16 cellular contexts compared by ENCODE assay signal in genomic region chr10:94281654-94282053, GRCh38.
DNase-seq lines count a peak whose midpoint lies in the region; TF ChIP-seq lines count a peak whose summit lies in the region.
"Had no signal": no experiment of that assay in that cellular context is flagged by ENCODE, and none has a peak within 500 bp of the region (broad histone marks: within the 10 kb centered on the region; RNA-seq: fewer than 3 reads in every experiment).

No MANE protein-coding gene starts in this region.

- CTCF ChIA-PET in RWPE1 (lab: Yijun Ruan, JAX), result interaction anchor here (1.0 kb wide), 1 partner anchor 162 kb away, joined by 4 read pairs; no protein-coding TSS in a partner anchor
- CTCF ChIA-PET in activated CD4-positive, alpha-beta memory T cell treated with anti-CD3 and anti-CD28 coated beads, Interleukin-2, amount 10 ng/mL, durations not matched to agents 7 days and 5 days (lab: Charles Lee), result interaction anchor here (0.7 to 3.6 kb wide), 3 partner anchors 26 to 162 kb away, joined by 3 to 29 read pairs (median 5); no protein-coding TSS in a partner anchor

- H3K4me3 ChIP-seq in epithelial cell of esophagus (ENCODE audit: low read length), result no peak overlapping the region
- no peak overlapping the region for H3K4me3 ChIP-seq in neural cell (ENCODE audit: low read length)
- H3K4me3 ChIP-seq: BLaER1, GM12878 had no signal

- no peaks in the 10 kb centered on the region for H3K9me3 Mint-ChIP-seq in activated CD4-positive, alpha-beta memory T cell treated with anti-CD3 and anti-CD28 coated beads, Interleukin-2, amount 10 ng/mL, durations not matched to agents 7 days and 5 days
- H3K9me3 Mint-ChIP-seq: CD14-positive monocyte; CD4-positive, alpha-beta memory T cell; H9 had no signal

- no peak overlapping the region for H3K4me3 Mint-ChIP-seq in activated CD4-positive, alpha-beta memory T cell treated with anti-CD3 and anti-CD28 coated beads, Interleukin-2, amount 10 ng/mL, durations not matched to agents 7 days and 5 days
- H3K4me3 Mint-ChIP-seq: CD14-positive monocyte; CD4-positive, alpha-beta memory T cell; H9 had no signal

- no peaks in the 10 kb centered on the region for H3F3A ChIP-seq in neural cell (ENCODE audit: insufficient read depth, low read length, poor library complexity, severe bottlenecking)

- H3K4me1 Mint-ChIP-seq in activated CD4-positive, alpha-beta memory T cell treated with anti-CD3 and anti-CD28 coated beads, Interleukin-2, amount 10 ng/mL, durations not matched to agents 7 days and 5 days, result peaks cover 27% of the 10 kb centered on the region

- TF ChIP-seq RAD21 in neural cell (conservative IDR thresholded peaks at IDR 0.05), result no peak

- no peak for TF ChIP-seq EP300 in neural cell (conservative IDR thresholded peaks at IDR 0.05; ENCODE audit: poor library complexity, severe bottlenecking)

- H3K36me3 Mint-ChIP-seq in activated CD4-positive, alpha-beta memory T cell treated with anti-CD3 and anti-CD28 coated beads, Interleukin-2, amount 10 ng/mL, durations not matched to agents 7 days and 5 days (ENCODE audit: low read depth), result peaks cover 3% of the 10 kb centered on the region
- H3K36me3 Mint-ChIP-seq: CD14-positive monocyte; CD4-positive, alpha-beta memory T cell had no signal

- H3K27me3 Mint-ChIP-seq in activated CD4-positive, alpha-beta memory T cell treated with anti-CD3 and anti-CD28 coated beads, Interleukin-2, amount 10 ng/mL, durations not matched to agents 7 days and 5 days, result peaks cover 25% of the 10 kb centered on the region

- no peaks in the 10 kb centered on the region for H4K20me1 ChIP-seq in neural cell (ENCODE audit: insufficient read depth)
- H4K20me1 ChIP-seq: BLaER1 had no signal

- H3K27me3 ChIP-seq in neural cell (ENCODE audit: insufficient read depth, low read depth, low read length), result no peaks in the 10 kb centered on the region
- H3K27me3 ChIP-seq: BLaER1 had no signal

- H3K9me3 ChIP-seq in neural cell (ENCODE audit: low read length), result no peaks in the 10 kb centered on the region
- H3K9me3 ChIP-seq: BLaER1 had no signal

- DNase-seq in HPDE6-E6E7 (ENCODE audit: extremely low spot score) (peak; percentile 19), RWPE1 (ENCODE audit: low spot score) (peak; percentile 13), epithelial cell of esophagus (ENCODE audit: low read depth) (peak; percentile 73), NCI-H2081 treated with DMSO at 0.1 percent for 48 hours (lab: John Stamatoyannopoulos, UW) (no peak)
- DNase-seq in activated CD4-positive, alpha-beta memory T cell treated with anti-CD3 and anti-CD28 coated beads, Interleukin-2, amount 10 ng/mL, durations not matched to agents 7 days and 5 days, result no peak
- DNase-seq in activated CD8-positive, alpha-beta memory T cell treated with anti-CD3 and anti-CD28 coated beads for 24 hours, result no peak
- DNase-seq: 8988T; CD4-positive, alpha-beta memory T cell; DND-41; EL; GOT3; H9 had no signal

- no peak overlapping the region for H3K27ac Mint-ChIP-seq in activated CD4-positive, alpha-beta memory T cell treated with anti-CD3 and anti-CD28 coated beads, Interleukin-2, amount 10 ng/mL, durations not matched to agents 7 days and 5 days
- H3K27ac Mint-ChIP-seq: CD14-positive monocyte; CD4-positive, alpha-beta memory T cell; H9 had no signal

- peaks cover 2% of the 10 kb centered on the region for H3K9me2 ChIP-seq in neural cell (ENCODE audit: insufficient read depth, low read length)

- H3K36me3 ChIP-seq in neural cell (ENCODE audit: insufficient read depth, low read length), result no peaks in the 10 kb centered on the region
- H3K36me3 ChIP-seq: BLaER1 had no signal

- H3K4me2 ChIP-seq in neural cell (ENCODE audit: low read length), result no peak overlapping the region
- H3K4me2 ChIP-seq: BLaER1 had no signal

- TF ChIP-seq CTCF in RWPE1 (conservative IDR thresholded peaks at IDR 0.05; ENCODE audit: low read depth) (no peak), epithelial cell of esophagus (IDR thresholded peaks at IDR 0.05; ENCODE audit: insufficient read depth, low read depth, low read length, missing control alignments) (no peak), neural cell (IDR thresholded peaks at IDR 0.05; ENCODE audit: poor library complexity, severe bottlenecking) (no peak)

- H2AFZ ChIP-seq in neural cell (ENCODE audit: low read depth, low read length), result no peak overlapping the region

- no peak overlapping the region for H3K9ac ChIP-seq in neural cell (ENCODE audit: low read length)
- H3K9ac ChIP-seq: BLaER1 had no signal

- H3K27ac ChIP-seq in RWPE1 (no peak overlapping the region), neural cell (ENCODE audit: low read length) (no peak overlapping the region)
- H3K27ac ChIP-seq: BLaER1 had no signal

- POLR2A ChIA-PET in RWPE1 (lab: Yijun Ruan, JAX; ENCODE audit: low non-redundant PET), result no interaction called here
- POLR2A ChIA-PET in activated CD4-positive, alpha-beta memory T cell treated with anti-CD3 and anti-CD28 coated beads, Interleukin-2, amount 10 ng/mL, durations not matched to agents 7 days and 5 days (lab: Charles Lee), result no interaction called here

- no peaks in the 10 kb centered on the region for H3K79me2 ChIP-seq in neural cell (replicated peaks; ENCODE audit: insufficient read depth, low read length)

TF ChIP-seq in neural cell, 6 proteins besides CTCF, POLR2A, EP300 and RAD21:
- TF ChIP-seq REST (IDR thresholded peaks at IDR 0.05; ENCODE audit: borderline replicate concordance) (no peak), TAF1 (IDR thresholded peaks at IDR 0.05; ENCODE audit: low read depth) (no peak), EZH2 (IDR thresholded peaks at IDR 0.05; ENCODE audit: borderline replicate concordance, insufficient read depth, low read length, poor library complexity, severe bottlenecking) (no peak), MXI1 (conservative IDR thresholded peaks at IDR 0.05; ENCODE audit: poor library complexity, severe bottlenecking) (no peak), POLR2AphosphoS5 (IDR thresholded peaks at IDR 0.05) (peak; percentile 17)
TF ChIP-seq in neural cell: peak in this region for 1.

Comparison
In these comparisons a context has a peak if more than half of its experiments do, and no peak if none do; other contexts are left out.
1. DNase-seq: peak in HPDE6-E6E7 (single experiment), RWPE1 (single experiment) and epithelial cell of esophagus (single experiment); none in activated CD4-positive, alpha-beta memory T cell treated with anti-CD3 and anti-CD28 coated beads, Interleukin-2, amount 10 ng/mL, durations not matched to agents 7 days and 5 days (single experiment), NCI-H2081 treated with DMSO at 0.1 percent for 48 hours (single experiment) and activated CD8-positive, alpha-beta memory T cell treated with anti-CD3 and anti-CD28 coated beads for 24 hours (single experiment).